21 cellular contexts compared by ENCODE assay signal in genomic region chr11:70651036-70651435, GRCh38.
"Had no signal": no experiment of that assay in that cellular context is flagged by ENCODE, and none has a peak within 500 bp of the region (broad histone marks: within the 10 kb centered on the region; RNA-seq: fewer than 3 reads in every experiment).

No MANE protein-coding gene starts in this region.

- H2AFZ ChIP-seq: neural progenitor cell, parathyroid adenoma had no signal

- DNase-seq: natural killer cell, occipital lobe, spleen had no signal

- H3K27me3 ChIP-seq: ovary, pancreas, right atrium auricular region, right lobe of liver had no signal

- H3K4me2 ChIP-seq: neural progenitor cell, smooth muscle cell had no signal

- H3K4me3 Mint-ChIP-seq: naive thymus-derived CD4-positive, alpha-beta T cell; naive thymus-derived CD8-positive, alpha-beta T cell; natural killer cell; natural killer cell treated with Interleukin-12 subunit alpha and Interleukin-12 subunit beta and Interleukin-15 and Interleukin-18, amount 100 ng/mL, for 72 hours; nephron; nephron progenitor cell; neural crest cell; neural progenitor cell had no signal

- H3K4me3 ChIP-seq: neural progenitor cell, ovary, pancreas, prostate gland, psoas muscle, right atrium auricular region, right lobe of liver, skin epidermis, smooth muscle cell, spleen had no signal

- H3K36me3 ChIP-seq: neural progenitor cell, neutrophil, ovary, pancreas, prostate gland, right atrium auricular region, right lobe of liver, spleen had no signal

- H3K4me1 Mint-ChIP-seq: naive thymus-derived CD4-positive, alpha-beta T cell; naive thymus-derived CD8-positive, alpha-beta T cell; natural killer cell; nephron had no signal

- H3K79me2 ChIP-seq: parathyroid adenoma had no signal

- H3K4me1 ChIP-seq: pancreas, parathyroid adenoma, prostate gland, psoas muscle, right atrium auricular region, spleen had no signal

- H3K27ac Mint-ChIP-seq: naive thymus-derived CD4-positive, alpha-beta T cell; naive thymus-derived CD8-positive, alpha-beta T cell; natural killer cell; natural killer cell treated with Interleukin-12 subunit alpha and Interleukin-12 subunit beta and Interleukin-15 and Interleukin-18, amount 100 ng/mL, for 72 hours; nephron; nephron progenitor cell; neural progenitor cell; progenitor cell of endocrine pancreas had no signal

- H3K9me3 ChIP-seq: neutrophil, ovary, pancreas, prostate gland, psoas muscle, right atrium auricular region, right lobe of liver, spleen had no signal

- H3K9me3 Mint-ChIP-seq: natural killer cell; natural killer cell treated with Interleukin-12 subunit alpha and Interleukin-12 subunit beta and Interleukin-15 and Interleukin-18, amount 100 ng/mL, for 72 hours; nephron; nephron progenitor cell; neural crest cell; neural progenitor cell had no signal

- H3K27ac ChIP-seq: neural progenitor cell, neutrophil, ovary, pancreas, parathyroid adenoma, prostate gland, psoas muscle, right atrium auricular region, right lobe of liver, skin epidermis, spleen had no signal

- ATAC-seq: naive thymus-derived CD8-positive, alpha-beta T cell had no signal

- H3K36me3 Mint-ChIP-seq: naive thymus-derived CD4-positive, alpha-beta T cell; naive thymus-derived CD8-positive, alpha-beta T cell; natural killer cell; natural killer cell treated with Interleukin-12 subunit alpha and Interleukin-12 subunit beta and Interleukin-15 and Interleukin-18, amount 100 ng/mL, for 72 hours; neural progenitor cell had no signal

- H3K27me3 Mint-ChIP-seq: progenitor cell of endocrine pancreas had no signal
